1 cellular context compared by ENCODE assay signal in genomic region chr12:46484396-46485061, GRCh38.
TF ChIP-seq lines count a peak whose summit lies in the region.

No MANE protein-coding gene starts in this region.

TF ChIP-seq in HepG2, 621 proteins besides CTCF, POLR2A, EP300 and RAD21:
- TF ChIP-seq ZNF362 (CRISPR knock-in tag; IDR thresholded peaks at IDR 0.05; ENCODE audit: borderline replicate concordance) (no peak), SAFB2 (CRISPR knock-in tag; IDR thresholded peaks at IDR 0.05; ENCODE audit: borderline replicate concordance, low read depth) (no peak), RNF219 (CRISPR knock-in tag; IDR thresholded peaks at IDR 0.05) (0 out of 2 replicates have a peak, but pooled peaks have one; percentile 28), MZF1 (CRISPR knock-in tag; IDR thresholded peaks at IDR 0.05; ENCODE audit: borderline replicate concordance) (no peak), ZNF777 (CRISPR knock-in tag; IDR thresholded peaks at IDR 0.05) (no peak), RFXANK (CRISPR knock-in tag; IDR thresholded peaks at IDR 0.05) (no peak), KLF9 (CRISPR knock-in tag; IDR thresholded peaks at IDR 0.05; ENCODE audit: low read depth) (no peak), ZNF451 (CRISPR knock-in tag; IDR thresholded peaks at IDR 0.05) (no peak), CREB3 (CRISPR knock-in tag; IDR thresholded peaks at IDR 0.05) (no peak), LRRFIP1 (CRISPR knock-in tag; conservative IDR thresholded peaks at IDR 0.05) (no peak), REL (CRISPR knock-in tag; conservative IDR thresholded peaks at IDR 0.05) (no peak), ZNF280D (CRISPR knock-in tag; IDR thresholded peaks at IDR 0.05) (no peak), ZNF616 (CRISPR knock-in tag; IDR thresholded peaks at IDR 0.05; ENCODE audit: low read depth) (no peak), ZBTB4 (CRISPR knock-in tag; IDR thresholded peaks at IDR 0.05; ENCODE audit: borderline replicate concordance) (no peak), AGO2 (optimal IDR thresholded peaks at IDR 0.05; ENCODE audit: low read depth, low read length) (no peak), ZFY (CRISPR knock-in tag; IDR thresholded peaks at IDR 0.05) (no peak), DMAP1 (CRISPR knock-in tag; IDR thresholded peaks at IDR 0.05) (no peak), NFE2L2 (IDR thresholded peaks at IDR 0.05; ENCODE audit: low read length) (0 out of 2 replicates have a peak, but pooled peaks have one; percentile 11), MIER3 (CRISPR knock-in tag; IDR thresholded peaks at IDR 0.05; ENCODE audit: borderline replicate concordance) (no peak), ZFP36 (IDR thresholded peaks at IDR 0.05; ENCODE audit: borderline replicate concordance, low read depth, low read length, partially characterized antibody) (no peak), ZNF580 (CRISPR knock-in tag; IDR thresholded peaks at IDR 0.05; ENCODE audit: borderline replicate concordance, low read depth) (no peak), CEBPG (CRISPR knock-in tag; IDR thresholded peaks at IDR 0.05) (peak; percentile 65), ZNF776 (CRISPR knock-in tag; IDR thresholded peaks at IDR 0.05) (no peak), HIVEP1 (CRISPR knock-in tag; IDR thresholded peaks at IDR 0.05) (no peak), HMGXB3 (CRISPR knock-in tag; IDR thresholded peaks at IDR 0.05; ENCODE audit: borderline replicate concordance) (no peak)
